Comparison of ENCODE assay signal across 21 cellular contexts in the genomic region with DNA sequence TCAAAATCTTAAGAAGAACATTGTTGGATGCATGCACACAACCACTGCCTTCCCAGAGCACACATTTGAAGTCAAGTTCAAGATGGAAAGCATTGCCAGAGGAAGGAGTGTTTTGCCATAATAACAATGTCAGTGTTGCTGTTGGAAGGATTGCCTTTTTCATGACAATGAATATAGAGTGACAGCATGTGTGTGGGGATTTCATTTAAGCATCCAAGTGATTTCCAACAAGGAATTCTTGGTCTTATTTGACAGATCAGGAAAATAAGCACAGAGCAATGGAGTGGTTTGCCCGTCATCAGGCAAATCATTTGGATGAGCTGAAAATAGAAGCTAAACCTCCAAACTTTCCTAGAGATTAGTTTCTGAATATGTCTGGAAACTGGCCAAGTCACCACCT.
A peak's percentile ranks its signal among the peaks of the same experiment; 100 is the strongest.
DNase-seq lines count a peak whose midpoint lies in the region; ATAC-seq, FAIRE-seq and TF ChIP-seq lines count a peak whose summit lies in the region.
"Had no signal": no experiment of that assay in that cellular context is flagged by ENCODE, and none has a peak within 500 bp of the region (broad histone marks: within the 10 kb centered on the region; RNA-seq: fewer than 3 reads in every experiment).

No MANE protein-coding gene starts in this region.

- H2AFZ ChIP-seq in K562 (ENCODE audit: low read depth, low read length) = no peak overlapping the region
- H2AFZ ChIP-seq in osteoblast (ENCODE audit: low read length) = peak overlapping the region; percentile 76
- H2AFZ ChIP-seq: GM23248 had no signal

- no peak overlapping the region for H3K4me2 ChIP-seq in K562 (ENCODE audit: insufficient read depth, low read length)
- no peak overlapping the region for H3K4me2 ChIP-seq in osteoblast (ENCODE audit: insufficient read depth, low read length)

- FAIRE-seq in HTR-8/SVneo (lab: Jason Lieb, UNC) = peak; percentile 78
- peak; percentile 19 for FAIRE-seq in K562 (lab: Jason Lieb, UNC)
- FAIRE-seq: A204.1, D721Med, G401.6, GM12891, GM19239, H54, HepG2 had no signal

- WGBS in K562 (ENCODE audit: insufficient coverage, low coverage, missing lambda C conversion rate) = 21% methylated on average over 1 of the region's 1 CpG

- no peak overlapping the region for H3K9ac ChIP-seq in K562 (ENCODE audit: insufficient read depth in 1 of 2, low read depth in 2 of 2, low read length in 2 of 2)
- H3K9ac ChIP-seq: GM23248 had no signal

- ATAC-seq in K562 = no peak
- ATAC-seq in GM21717 (IDR thresholded peaks at IDR 0.05; ENCODE audit: unreplicated experiment) = no peak
- ATAC-seq: HepG2 had no signal

- H3K36me3 ChIP-seq in K562 (ENCODE audit: control insufficient read depth, insufficient read depth, low read length) (no peaks in the 10 kb centered on the region), osteoblast (ENCODE audit: insufficient read depth, low read length) (no peaks in the 10 kb centered on the region)
- H3K36me3 ChIP-seq: BE2C had no signal

- TF ChIP-seq EP300 in K562 (IDR thresholded peaks at IDR 0.05; ENCODE audit: low read length) = no peak

- DNase-seq in HTR-8/SVneo (ENCODE audit: insufficient read length, low spot score) (no peak), K562 (ENCODE audit: extremely low read depth in 1 of 4, low spot score in 3 of 4) (no peak), osteoblast (ENCODE audit: insufficient read length, low spot score, missing footprints) (no peak), epidermal melanocyte (ENCODE audit: insufficient read length, low spot score) (no peak)
- DNase-seq in activated effector memory CD4-positive, alpha-beta T cell treated with anti-CD3 and anti-CD28 coated beads, Interleukin-2, amount 50 U/mL, for 16 hours = no peak
- DNase-seq in activated CD4-positive, alpha-beta T cell treated with anti-CD3 and anti-CD28 coated beads, Interleukin-2, amount 50 U/mL, for 4 hours = no peak
- DNase-seq: ACHN; BE2C; C1 segment of cervical spinal cord; Caco-2; CD4-positive, alpha-beta T cell; GM23248; HCEC 1CT had no signal

- H3K27me3 ChIP-seq in K562 (ENCODE audit: control insufficient read depth in 2 of 2, insufficient read depth in 2 of 2, low read length in 2 of 2) (no peaks in the 10 kb centered on the region; a peak in 3 of 5 replicates), osteoblast (ENCODE audit: insufficient read depth, low read length) (no peaks in the 10 kb centered on the region)
- H3K27me3 ChIP-seq: BE2C had no signal

- no peak for TF ChIP-seq RAD21 in K562 (CRISPR knock-in tag; conservative IDR thresholded peaks at IDR 0.05 in 1 of 2, IDR thresholded peaks at IDR 0.05 in 1 of 2)

- no peaks in the 10 kb centered on the region for H3K9me1 ChIP-seq in K562 (ENCODE audit: control insufficient read depth, insufficient read depth, low read length)

- H3K9me3 ChIP-seq in K562 (replicated peaks; ENCODE audit: control insufficient read depth, insufficient read depth, low read depth, low read length) (no peaks in the 10 kb centered on the region), osteoblast (ENCODE audit: low read depth, low read length) (no peaks in the 10 kb centered on the region)
- H3K9me3 ChIP-seq: BE2C, Caco-2 had no signal

- no TSS peak for BruUV-seq in K562 (replicated peaks; lab: Mats Ljungman, UMichigan)

- CTCF ChIA-PET in K562 (lab: Yijun Ruan, JAX; ENCODE audit: low intra/inter-chr PET ratio) = no interaction called here

- intact Hi-C loops in K562 (cut with micrococcal nuclease) = no loop called here

- in situ Hi-C loops in K562 (cut with MboI) = loop anchor here (5.0 kb wide), 1 partner anchor 376 kb away; no protein-coding TSS in a partner anchor

- H3K4me1 ChIP-seq in K562 (replicated peaks in 1 of 2; ENCODE audit: control insufficient read depth in 2 of 2, insufficient read depth in 2 of 2, low read length in 2 of 2) (peaks cover 0 to 3% of the 10 kb centered on the region in 2 experiments; a peak in 1 of 5 replicates), osteoblast (ENCODE audit: insufficient read depth, low read length) (peaks cover 17% of the 10 kb centered on the region)
- H3K4me1 ChIP-seq: BE2C had no signal

- POLR2A ChIA-PET in K562 (lab: Yijun Ruan, JAX) = interaction anchor here (1.1 kb wide), 1 partner anchor 329 kb away, joined by 3 read pairs; no protein-coding TSS in a partner anchor

- H4K20me1 ChIP-seq in K562 (replicated peaks; ENCODE audit: control insufficient read depth, insufficient read depth, low read length) (no peaks in the 10 kb centered on the region), osteoblast (ENCODE audit: insufficient read depth, low read length) (no peaks in the 10 kb centered on the region)

- TF ChIP-seq CTCF in K562 (IDR thresholded peaks at IDR 0.05 in 2 of 3, conservative IDR thresholded peaks at IDR 0.05 in 1 of 3; ENCODE audit: insufficient read depth in 2 of 3, low read depth in 1 of 3, low read length in 3 of 3) (no peak), osteoblast (IDR thresholded peaks at IDR 0.05; ENCODE audit: extremely low read depth, low read depth, low read length) (no peak)

- no peak for TF ChIP-seq POLR2A in K562 (conservative IDR thresholded peaks at IDR 0.05)

- no peak overlapping the region for H3K27ac ChIP-seq in K562 (ENCODE audit: extremely low read depth, low read depth, low read length)
- no peak overlapping the region for H3K27ac ChIP-seq in osteoblast (ENCODE audit: low read depth, low read length)
- H3K27ac ChIP-seq: GM23248 had no signal

- H3K79me2 ChIP-seq in K562 (ENCODE audit: control insufficient read depth, insufficient read depth, low read length) = no peaks in the 10 kb centered on the region
- no peaks in the 10 kb centered on the region for H3K79me2 ChIP-seq in osteoblast (ENCODE audit: insufficient read depth, low read length)

- H3K4me3 ChIP-seq in K562 (no peak overlapping the region), osteoblast (ENCODE audit: insufficient read depth, low read length) (no peak overlapping the region)
- H3K4me3 ChIP-seq: GM23248 had no signal

TF ChIP-seq in K562, 482 proteins besides CTCF, POLR2A, EP300 and RAD21:
- TF ChIP-seq IRF9 (tag; IDR thresholded peaks at IDR 0.05) = no peak
- TF ChIP-seq ZNF696 (CRISPR knock-in tag; conservative IDR thresholded peaks at IDR 0.05) = no peak
- TF ChIP-seq ZNF609 (CRISPR knock-in tag; IDR thresholded peaks at IDR 0.05; ENCODE audit: borderline replicate concordance) = no peak
TF ChIP-seq in K562: peak in this region for 0.
